ENCODE assay signal across 8 cellular contexts in genomic region chr11:74748211-74749126, GRCh38. TPM values are rescaled to one million over a fixed set of nuclear protein-coding genes. Genes with fewer than 3 reads are reported as not detected.
DNase-seq lines count a peak whose midpoint lies in the region; ATAC-seq and TF ChIP-seq lines count a peak whose summit lies in the region.

A gene with protein sequence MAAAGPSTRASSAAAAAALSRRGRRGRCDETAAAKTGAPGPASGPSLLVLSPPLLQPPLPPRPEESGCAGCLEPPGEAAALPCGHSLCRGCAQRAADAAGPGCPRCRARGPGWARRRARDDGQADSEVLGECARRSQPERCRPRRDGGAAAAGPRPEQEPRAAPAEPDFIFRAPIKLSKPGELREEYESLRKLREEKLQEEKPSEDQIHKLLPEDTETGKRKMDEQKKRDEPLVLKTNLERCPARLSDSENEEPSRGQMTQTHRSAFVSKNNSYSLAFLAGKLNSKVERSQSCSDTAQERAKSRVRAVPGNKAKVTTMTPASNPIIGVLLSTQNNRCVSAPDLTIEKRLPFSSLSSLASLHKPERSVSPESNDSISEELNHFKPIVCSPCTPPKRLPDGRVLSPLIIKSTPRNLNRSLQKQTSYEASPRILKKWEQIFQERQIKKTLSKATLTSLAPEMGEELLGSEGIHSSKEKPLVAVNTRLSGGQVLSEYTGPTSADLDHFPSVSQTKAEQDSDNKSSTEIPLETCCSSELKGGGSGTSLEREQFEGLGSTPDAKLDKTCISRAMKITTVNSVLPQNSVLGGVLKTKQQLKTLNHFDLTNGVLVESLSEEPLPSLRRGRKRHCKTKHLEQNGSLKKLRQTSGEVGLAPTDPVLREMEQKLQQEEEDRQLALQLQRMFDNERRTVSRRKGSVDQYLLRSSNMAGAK (plus strand): TSS chr11:74748849. CDS start chr11:74748881, 32 bp downstream.

- H3K4me1 ChIP-seq in mammary epithelial cell (ENCODE audit: insufficient read depth, low read length) (peaks cover 11% of the 10 kb centered on the region), smooth muscle cell (ENCODE audit: low read depth) (peaks cover 8% of the 10 kb centered on the region)

- under 1% methylated on average over 25 of the region's 47 CpGs for WGBS in mammary epithelial cell (ENCODE audit: low coverage, missing lambda C conversion rate)
- WGBS in smooth muscle cell (ENCODE audit: low lambda C conversion rate), result 2% methylated on average over 47 of the region's 47 CpGs

- H4K20me1 ChIP-seq in mammary epithelial cell (ENCODE audit: insufficient read depth, low read length), result no peaks in the 10 kb centered on the region
- peaks cover 19% of the 10 kb centered on the region for H4K20me1 ChIP-seq in smooth muscle cell (ENCODE audit: low read depth)

- CTCF ChIA-PET in mammary epithelial cell (lab: Charles Lee; ENCODE audit: low non-redundant PET), result no interaction called here

- in situ Hi-C loops in ACHN (cut with HindIII; ENCODE audit: low pct_ligation_motif_present, low pct_unique_long_range_greater_than_20kb, low sequenced_read_pairs), result no loop called here
- in situ Hi-C loops in mammary epithelial cell (cut with MboI; ENCODE audit: low sequenced_read_pairs in 2 of 2), result no loop called here

- H3K27ac ChIP-seq in WERI-Rb-1, result peak within 1 kb of the TSS; percentile 96
- peak within 1 kb of the TSS; percentile 64 for H3K27ac ChIP-seq in mammary epithelial cell (ENCODE audit: insufficient read depth, low read depth, low read length)
- H3K27ac ChIP-seq in smooth muscle cell (ENCODE audit: low read depth), result peak within 1 kb of the TSS; percentile 81

- H3K27me3 ChIP-seq in WERI-Rb-1 (ENCODE audit: insufficient read depth, low read depth, severe bottlenecking), result no peaks in the 10 kb centered on the region
- H3K27me3 ChIP-seq in mammary epithelial cell (ENCODE audit: insufficient read depth, low read length), result no peaks in the 10 kb centered on the region
- H3K27me3 ChIP-seq in smooth muscle cell (ENCODE audit: low read depth), result no peaks in the 10 kb centered on the region

- peak; percentile 94 for ATAC-seq in GM18873 (IDR thresholded peaks at IDR 0.05; ENCODE audit: low FRiP score, unreplicated experiment)
- ATAC-seq in HG03139 (IDR thresholded peaks at IDR 0.05; ENCODE audit: unreplicated experiment), result peak; percentile 96

- dilution Hi-C loops in mammary epithelial cell (cut with HindIII; ENCODE audit: low sequenced_read_pairs), result no loop called here

- peak within 1 kb of the TSS; percentile 74 for H3K9ac ChIP-seq in mammary epithelial cell (ENCODE audit: insufficient read depth, low read length)
- H3K9ac ChIP-seq in smooth muscle cell (ENCODE audit: low read depth), result peak within 1 kb of the TSS; percentile 96

- intact Hi-C loops in mammary epithelial cell (cut with micrococcal nuclease), result loop anchor here (5.0 kb wide), 1 partner anchor 1489 kb away; no protein-coding TSS in a partner anchor

- H3K9me3 ChIP-seq in WERI-Rb-1 (ENCODE audit: severe bottlenecking) (no peaks in the 10 kb centered on the region), mammary epithelial cell (replicated peaks; ENCODE audit: insufficient read depth, low read length) (no peaks in the 10 kb centered on the region), smooth muscle cell (replicated peaks; ENCODE audit: low read depth) (no peaks in the 10 kb centered on the region)

- H3K79me2 ChIP-seq in mammary epithelial cell (ENCODE audit: insufficient read depth, low read length) (peaks cover 45% of the 10 kb centered on the region), smooth muscle cell (ENCODE audit: low read depth) (peaks cover 43% of the 10 kb centered on the region)

- DNase-seq in ACHN (peak; percentile 92), NCI-H2227 (lab: John Stamatoyannopoulos, UW; ENCODE audit: unreplicated experiment) (peak; percentile 95), WERI-Rb-1 (peak; percentile 94), mammary epithelial cell (peak; percentile 93), iPS-NIHi7 (ENCODE audit: extremely low spot score) (peak; percentile 97), smooth muscle cell (lab: John Stamatoyannopoulos, UW; ENCODE audit: unreplicated experiment) (peak; percentile 55)

- H3K4me3 ChIP-seq in WERI-Rb-1 (ENCODE audit: low read depth, low read length), result peak within 1 kb of the TSS; percentile 65
- H3K4me3 ChIP-seq in mammary epithelial cell (replicated peaks in 1 of 3; ENCODE audit: insufficient read depth in 1 of 3, low read depth in 2 of 3, low read length in 3 of 3), result peak within 1 kb of the TSS; percentile 65 to 78 (median 72)
- H3K4me3 ChIP-seq in smooth muscle cell, result peak within 1 kb of the TSS; percentile 91

- H2AFZ ChIP-seq in mammary epithelial cell (ENCODE audit: low read depth, low read length) (peak within 1 kb of the TSS; percentile 92), smooth muscle cell (ENCODE audit: low read depth) (peak within 1 kb of the TSS; percentile 81)

- H3F3A ChIP-seq in smooth muscle cell (ENCODE audit: low read depth), result peaks cover 6% of the 10 kb centered on the region

- H3K4me2 ChIP-seq in mammary epithelial cell (ENCODE audit: insufficient read depth, low read depth, low read length) (peak within 1 kb of the TSS; percentile 82), smooth muscle cell (peak within 1 kb of the TSS; percentile 89)

- no peak for TF ChIP-seq CTCF in WERI-Rb-1 (IDR thresholded peaks at IDR 0.05; ENCODE audit: low read depth, low read length)
- no peak for TF ChIP-seq CTCF in mammary epithelial cell (conservative IDR thresholded peaks at IDR 0.05 in 1 of 2, IDR thresholded peaks at IDR 0.05 in 1 of 2; ENCODE audit: extremely low read depth in 1 of 2, insufficient read depth in 1 of 2, low read depth in 1 of 2, low read length in 2 of 2)
- no peak for TF ChIP-seq CTCF in smooth muscle cell (IDR thresholded peaks at IDR 0.05; ENCODE audit: borderline replicate concordance, insufficient read depth, poor library complexity, severe bottlenecking)

- H3K36me3 ChIP-seq in WERI-Rb-1, result peaks cover 2% of the 10 kb centered on the region; the same call in 1 of the 2 replicates
- no peaks in the 10 kb centered on the region for H3K36me3 ChIP-seq in mammary epithelial cell (ENCODE audit: insufficient read depth, low read length)
- H3K36me3 ChIP-seq in smooth muscle cell (ENCODE audit: low read depth), result no peaks in the 10 kb centered on the region

- TSS peak; percentile 29 for BruUV-seq in mammary epithelial cell (replicated peaks; lab: Mats Ljungman, UMichigan)

RNA-seq across cellular contexts. Expression of the gene that starts here (rescaled TPM):
- 10 to 100 TPM; 17.2 to 18.7 TPM for total RNA-seq in mammary epithelial cell
- 5.3 TPM for polyA plus RNA-seq in mammary epithelial cell
- 17.7 TPM for polyA minus RNA-seq in mammary epithelial cell
- 13.6 and 17.6 TPM in 2 replicates for total RNA-seq in smooth muscle cell
- polyA plus RNA-seq in smooth muscle cell, result 2.2 and 3.2 TPM in 2 replicates

Comparison
In these comparisons a context has a peak if more than half of its experiments do, and no peak if none do; other contexts are left out.
1. Peak in every context shown above with its lines: DNase-seq, ATAC-seq, H3K4me3 ChIP-seq and H3K27ac ChIP-seq.